Comparison of ENCODE assay signal across 12 cellular contexts in genomic region chr12:59620326-59620725, GRCh38. TPM values are rescaled to one million over a fixed set of nuclear protein-coding genes. Genes with fewer than 3 reads are reported as not detected.
DNase-seq lines count a peak whose midpoint lies in the region; ATAC-seq, FAIRE-seq and TF ChIP-seq lines count a peak whose summit lies in the region.
"Had no signal": no experiment of that assay in that cellular context is flagged by ENCODE, and none has a peak within 500 bp of the region (broad histone marks: within the 10 kb centered on the region; RNA-seq: fewer than 3 reads in every experiment).

No MANE protein-coding gene starts in this region.

- DNase-seq in CD4-positive, alpha-beta T cell: no peak
- DNase-seq in HFFc6: no peak
- DNase-seq in HepG2 (ENCODE audit: low spot score): no peak
- no peak for DNase-seq in kidney glomerular epithelial cell (lab: John Stamatoyannopoulos, UW)
- no peak for DNase-seq in CD8-positive, alpha-beta memory T cell
- DNase-seq in activated naive CD4-positive, alpha-beta T cell treated with anti-CD3 and anti-CD28 coated beads, Interleukin-2, amount 10 ng/mL, durations not matched to agents 7 days and 5 days: no peak
- DNase-seq in OCI-LY7 (ENCODE audit: low spot score): no peak
- DNase-seq: GOT3; NCI-H146; stimulated activated naive CD4-positive, alpha-beta T cell had no signal

- TF ChIP-seq CTCF in CD4-positive, alpha-beta T cell (IDR thresholded peaks at IDR 0.05): no peak
- TF ChIP-seq CTCF in HFFc6 (IDR thresholded peaks at IDR 0.05) (no peak), OCI-LY3 (IDR thresholded peaks at IDR 0.05; ENCODE audit: low read depth, low read length) (no peak), HepG2 (CRISPR knock-in tag; IDR thresholded peaks at IDR 0.05) (no peak), OCI-LY7 (conservative IDR thresholded peaks at IDR 0.05; ENCODE audit: low read length) (no peak)

- H3K9me3 Mint-ChIP-seq in CD4-positive, alpha-beta T cell: no peaks in the 10 kb centered on the region
- H3K9me3 Mint-ChIP-seq in HFFc6: no peaks in the 10 kb centered on the region
- H3K9me3 Mint-ChIP-seq in CD8-positive, alpha-beta memory T cell: no peaks in the 10 kb centered on the region
- no peaks in the 10 kb centered on the region for H3K9me3 Mint-ChIP-seq in activated naive CD4-positive, alpha-beta T cell treated with anti-CD3 and anti-CD28 coated beads, Interleukin-2, amount 10 ng/mL, durations not matched to agents 7 days and 5 days

- POLR2A ChIA-PET in CD4-positive, alpha-beta T cell (lab: Charles Lee): interaction anchor here (1.2 kb wide), 1 partner anchor 24 kb away, joined by 4 read pairs; the partner anchor contains the start of gene SLC16A7
- POLR2A ChIA-PET in HepG2 (lab: Yijun Ruan, JAX): no interaction called here
- POLR2A ChIA-PET in CD8-positive, alpha-beta memory T cell (lab: Charles Lee): no interaction called here
- POLR2A ChIA-PET in OCI-LY7 (lab: Charles Lee): interaction anchor here (0.9 to 1.9 kb wide), 3 partner anchors 10 to 25 kb away, joined by 3 to 4 read pairs (median 4); partner anchors contain the start of gene SLC16A7

- H3K4me1 Mint-ChIP-seq in CD4-positive, alpha-beta T cell (ENCODE audit: low read depth): peaks cover 77% of the 10 kb centered on the region
- H3K4me1 Mint-ChIP-seq in HFFc6 (ENCODE audit: low read depth): peaks cover 23% of the 10 kb centered on the region
- peaks cover 62 to 83% (median 79%) of the 10 kb centered on the region in 3 donors for H3K4me1 Mint-ChIP-seq in CD8-positive, alpha-beta memory T cell
- peaks cover 4% of the 10 kb centered on the region for H3K4me1 Mint-ChIP-seq in activated naive CD4-positive, alpha-beta T cell treated with anti-CD3 and anti-CD28 coated beads, Interleukin-2, amount 10 ng/mL, durations not matched to agents 7 days and 5 days

- H3K4me3 ChIP-seq in OCI-LY3 (ENCODE audit: low read length) (peak overlapping the region; percentile 39), HepG2 (replicated peaks in 1 of 3; ENCODE audit: insufficient read depth in 1 of 3, low read depth in 2 of 3, low read length in 3 of 3) (no peak overlapping the region), OCI-LY7 (ENCODE audit: low read depth, low read length, poor library complexity, severe bottlenecking) (no peak overlapping the region)
- H3K4me3 ChIP-seq in CD8-positive, alpha-beta memory T cell (ENCODE audit: low read length): no peak overlapping the region

- intact Hi-C loops in CD4-positive, alpha-beta T cell (cut with DNase I, micrococcal nuclease): no loop called here
- intact Hi-C loops in HepG2 (cut with micrococcal nuclease; ENCODE audit: unreplicated experiment) (no loop called here), OCI-LY7 (cut with micrococcal nuclease; ENCODE audit: unreplicated experiment) (no loop called here)

- no peak overlapping the region for H3K27ac ChIP-seq in CD4-positive, alpha-beta T cell (ENCODE audit: low read depth, low read length)
- H3K27ac ChIP-seq in OCI-LY3 (ENCODE audit: low read length): peak overlapping the region; percentile 56
- no peak overlapping the region for H3K27ac ChIP-seq in HepG2 (ENCODE audit: extremely low read length, insufficient read depth, low read length)
- H3K27ac ChIP-seq in CD8-positive, alpha-beta memory T cell (ENCODE audit: low read depth, low read length): no peak overlapping the region
- H3K27ac ChIP-seq in OCI-LY7 (ENCODE audit: low read depth, low read length, poor library complexity, severe bottlenecking): no peak overlapping the region
- H3K27ac ChIP-seq: C4-2B had no signal

- H3K27me3 Mint-ChIP-seq in CD4-positive, alpha-beta T cell: no peaks in the 10 kb centered on the region
- H3K27me3 Mint-ChIP-seq in HFFc6 (ENCODE audit: insufficient read depth): no peaks in the 10 kb centered on the region
- H3K27me3 Mint-ChIP-seq in CD8-positive, alpha-beta memory T cell: no peaks in the 10 kb centered on the region
- H3K27me3 Mint-ChIP-seq in activated naive CD4-positive, alpha-beta T cell treated with anti-CD3 and anti-CD28 coated beads, Interleukin-2, amount 10 ng/mL, durations not matched to agents 7 days and 5 days: no peaks in the 10 kb centered on the region

- no peak for FAIRE-seq in HepG2 (lab: Jason Lieb, UNC)

- TF ChIP-seq RAD21 in HepG2 (CRISPR knock-in tag; IDR thresholded peaks at IDR 0.05): no peak

- H3K79me2 ChIP-seq in OCI-LY3 (ENCODE audit: low read length): peaks cover 11% of the 10 kb centered on the region
- no peaks in the 10 kb centered on the region for H3K79me2 ChIP-seq in HepG2 (ENCODE audit: insufficient read depth, low read length)
- peaks cover 61% of the 10 kb centered on the region for H3K79me2 ChIP-seq in OCI-LY7 (ENCODE audit: insufficient read depth, low read depth, low read length)

- no peaks in the 10 kb centered on the region for H3K9me3 ChIP-seq in CD4-positive, alpha-beta T cell (ENCODE audit: control insufficient read depth, low read length)
- H3K9me3 ChIP-seq in OCI-LY3 (ENCODE audit: insufficient read depth, low read length) (no peaks in the 10 kb centered on the region), HepG2 (ENCODE audit: low read length) (no peaks in the 10 kb centered on the region), OCI-LY7 (ENCODE audit: low read length) (no peaks in the 10 kb centered on the region)
- no peaks in the 10 kb centered on the region for H3K9me3 ChIP-seq in CD8-positive, alpha-beta memory T cell (ENCODE audit: low read length)

- TF ChIP-seq POLR2A in HepG2 (IDR thresholded peaks at IDR 0.05; ENCODE audit: insufficient read depth in 1 of 2, low read depth in 2 of 2, low read length in 2 of 2): no peak

- ATAC-seq in CD4-positive, alpha-beta T cell (ENCODE audit: poor library complexity): no peak
- no peak for ATAC-seq in HepG2

- peak overlapping the region; percentile 16; the same call in 1 of the 2 replicates for H3K9ac ChIP-seq in OCI-LY3 (ENCODE audit: low read length)
- no peak overlapping the region for H3K9ac ChIP-seq in HepG2 (ENCODE audit: insufficient read depth, low read depth, low read length)

- in situ Hi-C loops in HepG2 (cut with HindIII; ENCODE audit: extremely low pct_ligation_motif_present, low pct_unique_long_range_greater_than_20kb): no loop called here

- BruUV-seq in HepG2 (replicated peaks; lab: Mats Ljungman, UMichigan): no TSS peak
- no TSS peak for BruUV-seq in OCI-LY7 (replicated peaks; lab: Mats Ljungman, UMichigan)

- H3K4me1 ChIP-seq in OCI-LY3 (ENCODE audit: low read length): peaks cover 24% of the 10 kb centered on the region
- H3K4me1 ChIP-seq in HepG2 (ENCODE audit: insufficient read depth, low read length): no peaks in the 10 kb centered on the region
- peaks cover 4% of the 10 kb centered on the region for H3K4me1 ChIP-seq in CD8-positive, alpha-beta memory T cell (ENCODE audit: insufficient read depth, low read length)
- H3K4me1 ChIP-seq in OCI-LY7 (ENCODE audit: insufficient read depth, low read length, poor library complexity, severe bottlenecking): no peaks in the 10 kb centered on the region

- peak overlapping the region; percentile 17 for H3K4me3 Mint-ChIP-seq in CD4-positive, alpha-beta T cell
- no peak overlapping the region for H3K4me3 Mint-ChIP-seq in HFFc6
- no peak overlapping the region for H3K4me3 Mint-ChIP-seq in CD8-positive, alpha-beta memory T cell
- no peak overlapping the region for H3K4me3 Mint-ChIP-seq in activated naive CD4-positive, alpha-beta T cell treated with anti-CD3 and anti-CD28 coated beads, Interleukin-2, amount 10 ng/mL, durations not matched to agents 7 days and 5 days

- no peaks in the 10 kb centered on the region for H3K36me3 ChIP-seq in OCI-LY3 (replicated peaks; ENCODE audit: low read depth, low read length)
- no peaks in the 10 kb centered on the region for H3K36me3 ChIP-seq in HepG2 (replicated peaks in 1 of 2; ENCODE audit: control insufficient read depth in 1 of 2, insufficient read depth in 2 of 2, low read length in 2 of 2)
- H3K36me3 ChIP-seq in CD8-positive, alpha-beta memory T cell (ENCODE audit: insufficient read depth, low read length): no peaks in the 10 kb centered on the region
- H3K36me3 ChIP-seq in OCI-LY7 (ENCODE audit: insufficient read depth, low read length): peaks cover 5% of the 10 kb centered on the region; the same call in 1 of the 2 replicates

- TF ChIP-seq EP300 in HepG2 (IDR thresholded peaks at IDR 0.05; ENCODE audit: low read depth in 2 of 2, low read length in 2 of 2) (no peak), HepG2 (CRISPR knock-in tag; IDR thresholded peaks at IDR 0.05; ENCODE audit: borderline replicate concordance) (no peak)

- no peaks in the 10 kb centered on the region for H4K20me1 ChIP-seq in OCI-LY3 (ENCODE audit: insufficient read depth, low read length)
- no peaks in the 10 kb centered on the region for H4K20me1 ChIP-seq in HepG2 (ENCODE audit: insufficient read depth, low read length)
- no peaks in the 10 kb centered on the region for H4K20me1 ChIP-seq in OCI-LY7 (ENCODE audit: insufficient read depth, low read length)

- peak overlapping the region; percentile 53 for H3K27ac Mint-ChIP-seq in CD4-positive, alpha-beta T cell
- H3K27ac Mint-ChIP-seq in HFFc6: 0 out of 2 replicates have a peak overlapping the region, but pooled peaks have one; percentile 6
- peak overlapping the region in 1 of 8 donors; percentile 51 for H3K27ac Mint-ChIP-seq in CD8-positive, alpha-beta memory T cell
- no peak overlapping the region for H3K27ac Mint-ChIP-seq in activated naive CD4-positive, alpha-beta T cell treated with anti-CD3 and anti-CD28 coated beads, Interleukin-2, amount 10 ng/mL, durations not matched to agents 7 days and 5 days

- CTCF ChIA-PET in CD4-positive, alpha-beta T cell (lab: Charles Lee): no interaction called here
- CTCF ChIA-PET in HepG2 (lab: Yijun Ruan, JAX; ENCODE audit: low intra/inter-chr PET ratio, low total read pairs): no interaction called here
- CTCF ChIA-PET in CD8-positive, alpha-beta memory T cell (lab: Charles Lee): no interaction called here
- CTCF ChIA-PET in activated naive CD4-positive, alpha-beta T cell treated with anti-CD3 and anti-CD28 coated beads, Interleukin-2, amount 10 ng/mL, durations not matched to agents 7 days and 5 days (lab: Charles Lee): no interaction called here
- CTCF ChIA-PET in OCI-LY7 (lab: Charles Lee; ENCODE audit: unreplicated experiment): no interaction called here

- H3K36me3 Mint-ChIP-seq in CD4-positive, alpha-beta T cell (ENCODE audit: low read depth): peaks cover 13% of the 10 kb centered on the region
- H3K36me3 Mint-ChIP-seq in HFFc6 (ENCODE audit: low read depth): peaks cover 2% of the 10 kb centered on the region
- H3K36me3 Mint-ChIP-seq in CD8-positive, alpha-beta memory T cell: peaks cover 0 to 2% (median 0%) of the 10 kb centered on the region in 3 donors
- peaks cover 3% of the 10 kb centered on the region for H3K36me3 Mint-ChIP-seq in activated naive CD4-positive, alpha-beta T cell treated with anti-CD3 and anti-CD28 coated beads, Interleukin-2, amount 10 ng/mL, durations not matched to agents 7 days and 5 days

- H2AFZ ChIP-seq in OCI-LY3 (ENCODE audit: low read depth, low read length) (no peak overlapping the region; the same call in 1 of the 2 replicates), HepG2 (ENCODE audit: low read length) (no peak overlapping the region), OCI-LY7 (ENCODE audit: low read length) (no peak overlapping the region)

- H3K9me2 ChIP-seq in OCI-LY7 (ENCODE audit: insufficient read depth, low read length): no peaks in the 10 kb centered on the region

- H3K27me3 ChIP-seq in CD4-positive, alpha-beta T cell (ENCODE audit: control insufficient read depth, insufficient read depth, low read length): no peaks in the 10 kb centered on the region
- H3K27me3 ChIP-seq in OCI-LY3 (ENCODE audit: low read depth, low read length) (no peaks in the 10 kb centered on the region), HepG2 (ENCODE audit: control insufficient read depth in 1 of 2, insufficient read depth in 2 of 2, low read length in 2 of 2) (no peaks in the 10 kb centered on the region)
- H3K27me3 ChIP-seq in CD8-positive, alpha-beta memory T cell (ENCODE audit: insufficient read depth, low read length, poor library complexity, severe bottlenecking): no peaks in the 10 kb centered on the region

- H3K4me2 ChIP-seq in OCI-LY3 (ENCODE audit: low read length): peak overlapping the region; percentile 72
- H3K4me2 ChIP-seq in HepG2 (ENCODE audit: low read depth, low read length): no peak overlapping the region
- no peak overlapping the region for H3K4me2 ChIP-seq in OCI-LY7 (ENCODE audit: low read length)

- 21% methylated on average over 3 of the region's 3 CpGs for WGBS in HepG2 (ENCODE audit: low lambda C conversion rate)

RNA-seq across cellular contexts. Expression of gene SLC16A7, which starts 24.5 kb away (rescaled TPM):
- total RNA-seq in CD4-positive, alpha-beta T cell: 10 to 100 TPM; 23.7 to 24.6 TPM
- 10 to 100 TPM; 38.3 to 49.6 (median 41.7) TPM for total RNA-seq in HFFc6 (2021; fragmentation: NEBNext Ultra II Directional; extraction: Animal tissue kit (Norgen Biotek cat#: 25700))
- total RNA-seq in HepG2 (2016; rRNA removed; fragmentation: Illumina TruSeq; extraction: Trizol): 1.3 TPM in 2 replicates
- 0.10 and 0.18 TPM in 2 replicates for total RNA-seq in HepG2 (2016; cell fraction: cytosol; rRNA removed; fragmentation: Illumina TruSeq; extraction: Trizol; ENCODE audit: low read depth)
- 1.4 and 1.5 TPM in 2 replicates for total RNA-seq in HepG2 (2016; cell fraction: insoluble cytoplasmic fraction; rRNA removed; fragmentation: Illumina TruSeq; extraction: Trizol)
- 0.45 and 0.46 TPM in 2 replicates for total RNA-seq in HepG2 (2016; cell fraction: membrane; rRNA removed; fragmentation: Illumina TruSeq; extraction: Trizol)
- total RNA-seq in HepG2 (2016; cell fraction: nucleus; rRNA removed; fragmentation: Illumina TruSeq; extraction: Trizol): 1.6 and 2.1 TPM in 2 replicates
- 0.99 and 1.6 TPM in 2 replicates for polyA plus RNA-seq in HepG2 (2011; rRNA removed)
- 0.79 and 0.86 TPM in 2 replicates for polyA plus RNA-seq in HepG2 (2011; cell fraction: cytosol; rRNA removed)
- 0.53 and 0.55 TPM in 2 replicates for polyA plus RNA-seq in HepG2 (2011; cell fraction: nucleus; rRNA removed)
- 0.19 and 1.5 TPM in 2 replicates for polyA plus RNA-seq in HepG2 (2012)
- 0.02 and 0.10 TPM in 2 replicates for polyA plus RNA-seq in HepG2 (2016; cell fraction: cytosol; fragmentation: Illumina TruSeq; extraction: Trizol; ENCODE audit: low read depth)
- polyA plus RNA-seq in HepG2 (2016; cell fraction: insoluble cytoplasmic fraction; fragmentation: Illumina TruSeq; extraction: Trizol; ENCODE audit: low read depth): 0.19 and 0.42 TPM in 2 replicates
- 0.17 TPM in 1 of 2 replicates, not detected in the other for polyA plus RNA-seq in HepG2 (2016; cell fraction: membrane; fragmentation: Illumina TruSeq; extraction: Trizol; ENCODE audit: low read depth)
- polyA plus RNA-seq in HepG2 (2016; cell fraction: nucleus; fragmentation: Illumina TruSeq; extraction: Trizol; ENCODE audit: insufficient read depth, low read depth): 0.39 and 0.55 TPM in 2 replicates
- 6.9 and 63.8 TPM in 2 replicates for polyA minus RNA-seq in HepG2 (2011; rRNA and poly(A)+ RNA removed; ENCODE audit: low replicate concordance)
- polyA minus RNA-seq in HepG2 (2011; cell fraction: cytosol; rRNA and poly(A)+ RNA removed): 2.7 and 4.1 TPM in 2 replicates
- 8.6 and 9.3 TPM in 2 replicates for polyA minus RNA-seq in HepG2 (2011; cell fraction: nucleus; rRNA and poly(A)+ RNA removed)
- 10 to 100 TPM; 34.0 to 35.1 TPM for total RNA-seq in CD8-positive, alpha-beta memory T cell
- 30.3 TPM for polyA plus RNA-seq in CD8-positive, alpha-beta memory T cell
- 26.9 and 34.1 TPM in 2 replicates for total RNA-seq in OCI-LY7 (2014; rRNA removed; shearing (Covaris generic))
- total RNA-seq in OCI-LY7 (2022): 30.7 and 32.3 TPM in 2 replicates

Comparison
In these comparisons a context has a peak if more than half of its experiments do, and no peak if none do; other contexts are left out.
1. RNA of gene SLC16A7, which starts 24.5 kb away (total RNA-seq): 38.3 to 49.6 TPM in HFFc6, 34.0 to 35.1 TPM in CD8-positive, alpha-beta memory T cell, 26.9 to 34.1 TPM in OCI-LY7 and 23.7 to 24.6 TPM in CD4-positive, alpha-beta T cell; 0.10 to 2.1 TPM in HepG2; every median in the first group is over 4 times any median in the second.
2. POLR2A ChIA-PET loops: an anchor here in CD4-positive, alpha-beta T cell (1.2 kb wide) and OCI-LY7 (0.9 to 1.9 kb wide); none called in HepG2 and CD8-positive, alpha-beta memory T cell.